Comparison of ENCODE assay signal across 1 cellular context in the genomic region with DNA sequence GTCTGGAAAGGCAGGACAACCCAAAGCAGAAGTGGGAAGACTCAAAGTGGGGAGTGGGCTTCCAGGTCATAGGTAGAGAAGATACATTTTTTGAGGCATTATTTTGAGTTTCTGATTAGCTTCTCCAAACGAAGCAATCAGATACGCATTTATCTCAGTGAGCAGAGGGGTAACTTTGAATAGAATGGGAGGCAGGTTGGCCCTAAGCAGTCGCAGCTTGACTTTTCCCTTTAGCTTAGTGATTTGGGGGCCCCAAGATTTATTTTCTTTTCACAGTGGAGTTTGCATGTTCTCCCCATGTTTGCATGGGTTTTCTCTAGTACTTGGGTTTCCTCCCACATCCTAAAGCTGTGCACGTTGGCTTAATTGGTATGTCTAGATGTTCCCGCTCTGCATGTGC.
TF ChIP-seq lines count a peak whose summit lies in the region.

No MANE protein-coding gene starts in this region.

TF ChIP-seq in IMR-90, 13 proteins besides CTCF, POLR2A, EP300 and RAD21:
- no peak for TF ChIP-seq SMC3 (IDR thresholded peaks at IDR 0.05; ENCODE audit: low read depth, low read length)
- no peak for TF ChIP-seq RFX5 (IDR thresholded peaks at IDR 0.05; ENCODE audit: low read depth, low read length)
